In the genomic region with DNA sequence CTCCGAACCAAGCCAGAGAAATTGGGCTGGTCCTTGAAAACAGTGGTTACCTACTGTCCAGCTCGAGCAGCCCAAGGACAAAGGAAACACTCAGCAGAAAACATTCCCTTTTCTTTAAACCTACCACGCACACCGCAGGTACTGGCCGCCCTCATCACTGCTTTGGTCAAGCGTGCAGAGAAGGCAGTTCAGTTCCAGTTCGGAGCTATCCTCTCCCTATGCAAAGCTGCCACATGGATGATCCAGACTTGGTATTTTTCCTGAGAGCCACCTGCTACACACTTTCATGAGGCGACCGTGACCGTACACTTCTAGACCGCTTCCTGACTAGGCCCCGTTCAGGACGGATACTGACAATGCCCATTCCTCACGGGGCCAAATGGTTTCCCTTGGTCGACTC, we compare ENCODE assay signal across 12 cellular contexts. TPM values are rescaled to one million over a fixed set of nuclear protein-coding genes. Genes with fewer than 3 reads are reported as not detected.
A peak's percentile ranks its signal among the peaks of the same experiment; 100 is the strongest.
DNase-seq lines count a peak whose midpoint lies in the region; ATAC-seq, FAIRE-seq and TF ChIP-seq lines count a peak whose summit lies in the region.
"Had no signal": no experiment of that assay in that cellular context is flagged by ENCODE, and none has a peak within 500 bp of the region (broad histone marks: within the 10 kb centered on the region; RNA-seq: fewer than 3 reads in every experiment).

No MANE protein-coding gene starts in this region.

- H3K27ac Mint-ChIP-seq in H9 (peak overlapping the region in 2 of 3 experiments; percentile 37 to 87; a peak in 2 of 7 replicates), progenitor cell of endocrine pancreas (no peak overlapping the region)

- POLR2A ChIA-PET in RWPE1 (lab: Yijun Ruan, JAX; ENCODE audit: low non-redundant PET): no interaction called here
- POLR2A ChIA-PET in K562 (lab: Yijun Ruan, JAX): interaction anchor here (0.7 to 1.3 kb wide), 2 partner anchors 13 to 51 kb away, joined by 3 read pairs; a partner anchor contains a TSS

- TF ChIP-seq RAD21 in K562 (CRISPR knock-in tag; conservative IDR thresholded peaks at IDR 0.05 in 1 of 2, IDR thresholded peaks at IDR 0.05 in 1 of 2): no peak

- H3K9ac ChIP-seq in H9 (ENCODE audit: extremely low read depth, insufficient read length, low read length) (no peak overlapping the region), K562 (ENCODE audit: insufficient read depth in 1 of 2, low read depth in 2 of 2, low read length in 2 of 2) (no peak overlapping the region), neuronal stem cell (ENCODE audit: low read depth, low read length, poor library complexity) (peak overlapping the region; percentile 38)

- peaks cover 42% of the 10 kb centered on the region for H3K36me3 ChIP-seq in K562 (ENCODE audit: control insufficient read depth, insufficient read depth, low read length)
- H3K36me3 ChIP-seq in neuronal stem cell (replicated peaks in 1 of 2; ENCODE audit: control insufficient read depth in 2 of 2, insufficient read depth in 2 of 2, low read length in 2 of 2): peaks cover 35 to 52% of the 10 kb centered on the region in 2 donors

- H2BK120ac ChIP-seq in H9 (ENCODE audit: low read depth, low read length, poor library complexity, severe bottlenecking): no peak overlapping the region
- H2BK120ac ChIP-seq in neuronal stem cell (ENCODE audit: low read depth, low read length): no peak overlapping the region

- H2BK12ac ChIP-seq in H9 (ENCODE audit: insufficient read length, low read depth, low read length): no peak overlapping the region
- no peak overlapping the region for H2BK12ac ChIP-seq in neuronal stem cell (ENCODE audit: low read length)

- H3K9me3 ChIP-seq in H9 (ENCODE audit: control insufficient read depth, low read depth, low read length) (no peaks in the 10 kb centered on the region), K562 (replicated peaks; ENCODE audit: control insufficient read depth, insufficient read depth, low read depth, low read length) (no peaks in the 10 kb centered on the region), neuronal stem cell (replicated peaks in 1 of 2; ENCODE audit: control insufficient read depth in 2 of 2, insufficient read depth in 1 of 2, low read depth in 1 of 2, low read length in 2 of 2) (no peaks in the 10 kb centered on the region)
- H3K9me3 ChIP-seq: A549, Caco-2 had no signal

- H3K4ac ChIP-seq in H9 (ENCODE audit: low read depth, low read length): no peak overlapping the region
- H3K4ac ChIP-seq in neuronal stem cell (ENCODE audit: low read length): no peak overlapping the region

- H2BK15ac ChIP-seq in H9 (ENCODE audit: low read depth, low read length): no peak overlapping the region
- H2BK15ac ChIP-seq in neuronal stem cell (ENCODE audit: low read length): no peak overlapping the region

- H3K4me3 Mint-ChIP-seq in H9 (no peak overlapping the region), progenitor cell of endocrine pancreas (ENCODE audit: low read depth) (no peak overlapping the region)
- H3K4me3 Mint-ChIP-seq: CD14-positive monocyte had no signal

- H3K79me1 ChIP-seq in H9 (ENCODE audit: insufficient read depth, low read depth, low read length, poor library complexity, severe bottlenecking) (no peaks in the 10 kb centered on the region), neuronal stem cell (ENCODE audit: low read depth, low read length) (peaks cover 3% of the 10 kb centered on the region)

- H3K27me3 Mint-ChIP-seq in H9 (ENCODE audit: low read depth) (no peaks in the 10 kb centered on the region), progenitor cell of endocrine pancreas (no peaks in the 10 kb centered on the region)
- H3K27me3 Mint-ChIP-seq: CD8-positive, alpha-beta memory T cell had no signal

- H4K8ac ChIP-seq in H9 (replicated peaks; ENCODE audit: insufficient read length, low read depth, low read length) (no peak overlapping the region), neuronal stem cell (ENCODE audit: low read depth, low read length) (no peak overlapping the region)

- no peak overlapping the region for H4K5ac ChIP-seq in H9 (ENCODE audit: insufficient read length, low read depth, low read length)

- H3K4me1 Mint-ChIP-seq in H9 (peaks cover 17 to 21% of the 10 kb centered on the region in 2 experiments), progenitor cell of endocrine pancreas (ENCODE audit: low read depth) (peaks cover 18% of the 10 kb centered on the region)

- H3K27me3 ChIP-seq in H9 (ENCODE audit: insufficient read depth, low read length): no peaks in the 10 kb centered on the region
- H3K27me3 ChIP-seq in K562 (ENCODE audit: control insufficient read depth in 2 of 2, insufficient read depth in 2 of 2, low read length in 2 of 2): no peaks in the 10 kb centered on the region
- no peaks in the 10 kb centered on the region for H3K27me3 ChIP-seq in neuronal stem cell (ENCODE audit: control insufficient read depth in 3 of 3, insufficient read depth in 3 of 3, low read depth in 1 of 3, low read length in 3 of 3)

- H2BK20ac ChIP-seq in H9 (ENCODE audit: low read depth, low read length, poor library complexity, severe bottlenecking): no peak overlapping the region

- in situ Hi-C loops in K562 (cut with MboI): no loop called here

- no peak for DNase-seq in H9
- DNase-seq in RWPE1 (ENCODE audit: low spot score): no peak
- no peak for DNase-seq in K562 (ENCODE audit: extremely low read depth in 1 of 4, low spot score in 3 of 4)
- DNase-seq in neuronal stem cell (ENCODE audit: low spot score): no peak
- DNase-seq in HK-2 (ENCODE audit: unreplicated experiment): no peak
- no peak for DNase-seq in progenitor cell of endocrine pancreas (ENCODE audit: low spot score, unreplicated experiment)
- DNase-seq: Caco-2; CD8-positive, alpha-beta memory T cell; DND-41; GDM1 had no signal

- H2AK5ac ChIP-seq in H9 (ENCODE audit: insufficient read length, low read length): no peak overlapping the region
- no peak overlapping the region for H2AK5ac ChIP-seq in neuronal stem cell (ENCODE audit: low read depth, low read length)

- H3K23me2 ChIP-seq in H9 (ENCODE audit: insufficient read length, low read depth, low read length, poor library complexity, severe bottlenecking): peaks cover 4% of the 10 kb centered on the region

- H3K9me3 Mint-ChIP-seq in H9: no peaks in the 10 kb centered on the region; a peak in 1 of 5 replicates
- H3K9me3 Mint-ChIP-seq in progenitor cell of endocrine pancreas (ENCODE audit: low read depth): no peaks in the 10 kb centered on the region
- H3K9me3 Mint-ChIP-seq: CD14-positive monocyte; CD8-positive, alpha-beta memory T cell had no signal

- H4K91ac ChIP-seq in H9 (ENCODE audit: insufficient read length, low read depth, low read length) (no peak overlapping the region), neuronal stem cell (ENCODE audit: low read depth, low read length, poor library complexity) (no peak overlapping the region)

- peaks cover 5% of the 10 kb centered on the region; the same call in 1 of the 2 replicates for H3K79me2 ChIP-seq in H9 (ENCODE audit: insufficient read depth, low read length)
- H3K79me2 ChIP-seq in K562 (ENCODE audit: control insufficient read depth, insufficient read depth, low read length): peaks cover 7% of the 10 kb centered on the region

- H3T11ph ChIP-seq in H9 (ENCODE audit: low read length): no peak overlapping the region

- intact Hi-C loops in K562 (cut with micrococcal nuclease): no loop called here

- no peak overlapping the region for H2BK5ac ChIP-seq in H9 (ENCODE audit: insufficient read length, low read length)
- H2BK5ac ChIP-seq in neuronal stem cell (ENCODE audit: low read length): no peak overlapping the region

- ATAC-seq in K562: no peak
- ATAC-seq: A549 had no signal

- no peak for FAIRE-seq in K562 (lab: Jason Lieb, UNC)
- FAIRE-seq: A549 had no signal

- no peaks in the 10 kb centered on the region for H4K20me1 ChIP-seq in H9 (ENCODE audit: control insufficient read depth, insufficient read depth, insufficient read length)
- no peaks in the 10 kb centered on the region for H4K20me1 ChIP-seq in K562 (replicated peaks; ENCODE audit: control insufficient read depth, insufficient read depth, low read length)

- no peak overlapping the region for H3K56ac ChIP-seq in H9 (ENCODE audit: insufficient read length, low read depth, low read length)

- peak; percentile 39; the same call in 1 of the 2 replicates for TF ChIP-seq POLR2A in K562 (conservative IDR thresholded peaks at IDR 0.05)

- TF ChIP-seq EP300 in K562 (IDR thresholded peaks at IDR 0.05; ENCODE audit: low read length): no peak

- no TSS peak for BruUV-seq in K562 (replicated peaks; lab: Mats Ljungman, UMichigan)

- H3K36me3 Mint-ChIP-seq in H9 (ENCODE audit: insufficient read depth in 1 of 3, low read depth in 3 of 3): peaks cover 32 to 44% (median 38%) of the 10 kb centered on the region in 3 experiments
- H3K36me3 Mint-ChIP-seq in progenitor cell of endocrine pancreas (ENCODE audit: insufficient read depth): peaks cover 20% of the 10 kb centered on the region

- H3K4me3 ChIP-seq in K562: no peak overlapping the region
- no peak overlapping the region for H3K4me3 ChIP-seq in neuronal stem cell (ENCODE audit: low read length in 2 of 2)
- H3K4me3 ChIP-seq: A549 had no signal

- H3K9me1 ChIP-seq in K562 (ENCODE audit: control insufficient read depth, insufficient read depth, low read length): no peaks in the 10 kb centered on the region

- H3K18ac ChIP-seq in H9 (ENCODE audit: insufficient read length, low read depth, low read length) (no peak overlapping the region), neuronal stem cell (ENCODE audit: low read length) (no peak overlapping the region)

- H3K27ac ChIP-seq in H9 (ENCODE audit: insufficient read length, low read depth, low read length): no peak overlapping the region
- H3K27ac ChIP-seq in RWPE1: peak overlapping the region; percentile 30
- no peak overlapping the region for H3K27ac ChIP-seq in K562 (ENCODE audit: extremely low read depth, low read depth, low read length)
- peak overlapping the region; percentile 12 for H3K27ac ChIP-seq in neuronal stem cell (replicated peaks; ENCODE audit: low read length)
- H3K27ac ChIP-seq: A549 had no signal

- no peak overlapping the region for H3K23ac ChIP-seq in H9 (ENCODE audit: insufficient read length, low read depth, low read length)
- H3K23ac ChIP-seq in neuronal stem cell (ENCODE audit: low read depth, low read length, poor library complexity): peak overlapping the region; percentile 4

- H3K14ac ChIP-seq in H9 (ENCODE audit: insufficient read depth, low read length): no peak overlapping the region
- H3K14ac ChIP-seq in neuronal stem cell (ENCODE audit: low read length): no peak overlapping the region

- no CpG with 5 or more reads among the region's 15 CpGs for WGBS in H9 (ENCODE audit: extremely low coverage, insufficient read length, low lambda C conversion rate)
- WGBS in K562 (ENCODE audit: insufficient coverage, low coverage, missing lambda C conversion rate): 90% methylated on average over 15 of the region's 15 CpGs
- WGBS in neuronal stem cell (ENCODE audit: extremely low coverage in 2 of 2, insufficient read length in 2 of 2, insufficient replicate concordance in 1 of 2), 2 donors: no CpG with 5 or more reads among the region's 15 CpGs

- CTCF ChIA-PET in RWPE1 (lab: Yijun Ruan, JAX): no interaction called here
- CTCF ChIA-PET in K562 (lab: Yijun Ruan, JAX; ENCODE audit: low intra/inter-chr PET ratio): no interaction called here

- no peak overlapping the region for H3K4me2 ChIP-seq in H9 (ENCODE audit: insufficient read depth, insufficient read length, low read length)
- H3K4me2 ChIP-seq in K562 (ENCODE audit: insufficient read depth, low read length): no peak overlapping the region
- no peak overlapping the region for H3K4me2 ChIP-seq in neuronal stem cell (ENCODE audit: insufficient read depth, low read length, poor library complexity, severe bottlenecking)
- H3K4me2 ChIP-seq: A549 had no signal

- H2AFZ ChIP-seq in H9 (ENCODE audit: low read length) (no peak overlapping the region), K562 (ENCODE audit: low read depth, low read length) (no peak overlapping the region), neuronal stem cell (ENCODE audit: low read length) (no peak overlapping the region)

- H3K4me1 ChIP-seq in H9 (ENCODE audit: insufficient read depth, low read length): no peaks in the 10 kb centered on the region
- peaks cover 19 to 26% of the 10 kb centered on the region in 2 experiments for H3K4me1 ChIP-seq in K562 (replicated peaks in 1 of 2; ENCODE audit: control insufficient read depth in 2 of 2, insufficient read depth in 2 of 2, low read length in 2 of 2)
- peaks cover 6 to 14% of the 10 kb centered on the region in 2 donors for H3K4me1 ChIP-seq in neuronal stem cell (ENCODE audit: control insufficient read depth in 2 of 2, insufficient read depth in 1 of 2, low read depth in 1 of 2, low read length in 2 of 2)
- H3K4me1 ChIP-seq: A549 had no signal

- TF ChIP-seq CTCF in H9 (conservative IDR thresholded peaks at IDR 0.05) (no peak), RWPE1 (conservative IDR thresholded peaks at IDR 0.05; ENCODE audit: low read depth) (no peak), K562 (IDR thresholded peaks at IDR 0.05 in 2 of 3, conservative IDR thresholded peaks at IDR 0.05 in 1 of 3; ENCODE audit: insufficient read depth in 2 of 3, low read depth in 1 of 3, low read length in 3 of 3) (no peak), progenitor cell of endocrine pancreas (IDR thresholded peaks at IDR 0.05; ENCODE audit: unreplicated experiment) (no peak)

RNA-seq across cellular contexts. Expression of a gene that starts 4.3 kb away (rescaled TPM):
- total RNA-seq in H9 (2021) (85.8 and 88.4 TPM in 2 replicates), K562 (2014; rRNA removed) (30.7 and 42.8 TPM in 2 replicates), K562 (2014; rRNA removed; fragmentation: Illumina TruSeq; extraction: Trizol) (62.1 and 77.0 TPM in 2 replicates), K562 (2015; rRNA removed; fragmentation: Illumina TruSeq; extraction: Trizol) (46.0 and 49.0 TPM in 2 replicates), K562 (2021) (83.6 and 91.0 TPM in 2 replicates), progenitor cell of endocrine pancreas (41.1 and 42.7 TPM in 2 replicates)
- 22.3 and 26.2 TPM in 2 replicates for total RNA-seq in K562 (2011; cell fraction: chromatin; rRNA removed; ENCODE audit: low replicate concordance)
- total RNA-seq in K562 (2011; cell fraction: nucleolus; rRNA removed): 9.7 and 10.7 TPM in 2 replicates
- 17.3 and 28.2 TPM in 2 replicates for total RNA-seq in K562 (2011; cell fraction: nucleoplasm; rRNA removed)
- polyA plus RNA-seq in K562 (2011; rRNA removed) (37.5 and 67.8 TPM in 2 replicates), K562 (2014; fragmentation: Illumina TruSeq; extraction: Trizol) (96.3 and 108 TPM in 2 replicates), K562 (2014; fragmentation: Nextera tagmentation; extraction: Ambion mirVana) (10 to 100 TPM; 47.6 to 49.2 TPM), K562 (2014; rRNA removed) (44.5 and 51.4 TPM in 2 replicates)
- 33.3 and 48.1 TPM in 2 replicates for polyA plus RNA-seq in K562 (2011; cell fraction: cytosol; rRNA removed)
- 17.3 and 18.2 TPM in 2 replicates for polyA plus RNA-seq in K562 (2011; cell fraction: nucleus; rRNA removed)
- polyA plus RNA-seq in K562 (2012): 58.4 and 78.9 TPM in 2 replicates
- 31.8 and 55.4 TPM in 2 replicates for polyA minus RNA-seq in K562 (2011; rRNA and poly(A)+ RNA removed)
- 21.8 and 29.9 TPM in 2 replicates for polyA minus RNA-seq in K562 (2011; cell fraction: cytosol; rRNA and poly(A)+ RNA removed)
- 4.0 and 5.6 TPM in 2 replicates for polyA minus RNA-seq in K562 (2011; cell fraction: nucleus; rRNA and poly(A)+ RNA removed)
- polyA plus RNA-seq in neuronal stem cell (2013, experiment 1 of 2): 33.1 TPM
- polyA plus RNA-seq in neuronal stem cell (2013, experiment 2 of 2): 33.8 TPM

RNA-seq across cellular contexts. Expression of a gene that starts 23.5 kb away (rescaled TPM):
- total RNA-seq in H9 (2021): 20.0 and 20.3 TPM in 2 replicates
- 23.9 and 25.5 TPM in 2 replicates for total RNA-seq in K562 (2011; cell fraction: chromatin; rRNA removed; ENCODE audit: low replicate concordance)
- 13.4 and 14.2 TPM in 2 replicates for total RNA-seq in K562 (2011; cell fraction: nucleolus; rRNA removed)
- 14.6 and 16.1 TPM in 2 replicates for total RNA-seq in K562 (2011; cell fraction: nucleoplasm; rRNA removed)
- total RNA-seq in K562 (2014; rRNA removed): 6.5 and 7.3 TPM in 2 replicates
- total RNA-seq in K562 (2014; rRNA removed; fragmentation: Illumina TruSeq; extraction: Trizol): 13.8 and 14.3 TPM in 2 replicates
- 11.2 and 11.5 TPM in 2 replicates for total RNA-seq in K562 (2015; rRNA removed; fragmentation: Illumina TruSeq; extraction: Trizol)
- 12.6 and 13.4 TPM in 2 replicates for total RNA-seq in K562 (2021)
- 7.7 and 9.1 TPM in 2 replicates for polyA plus RNA-seq in K562 (2011; rRNA removed)
- polyA plus RNA-seq in K562 (2011; cell fraction: cytosol; rRNA removed): 6.2 and 9.0 TPM in 2 replicates
- 16.3 and 17.8 TPM in 2 replicates for polyA plus RNA-seq in K562 (2011; cell fraction: nucleus; rRNA removed)
- polyA plus RNA-seq in K562 (2012): 9.5 and 9.9 TPM in 2 replicates
- 15.3 and 15.5 TPM in 2 replicates for polyA plus RNA-seq in K562 (2014; fragmentation: Illumina TruSeq; extraction: Trizol)
- 1 to 10 TPM; 3.7 to 4.7 TPM for polyA plus RNA-seq in K562 (2014; fragmentation: Nextera tagmentation; extraction: Ambion mirVana)
- polyA plus RNA-seq in K562 (2014; rRNA removed): 7.7 and 8.6 TPM in 2 replicates
- 11.9 and 14.3 TPM in 2 replicates for polyA minus RNA-seq in K562 (2011; rRNA and poly(A)+ RNA removed)
- 5.4 and 7.9 TPM in 2 replicates for polyA minus RNA-seq in K562 (2011; cell fraction: cytosol; rRNA and poly(A)+ RNA removed)
- polyA minus RNA-seq in K562 (2011; cell fraction: nucleus; rRNA and poly(A)+ RNA removed): 7.1 and 10.7 TPM in 2 replicates
- polyA plus RNA-seq in neuronal stem cell (2013, experiment 1 of 2): 11.8 TPM
- 12.0 TPM for polyA plus RNA-seq in neuronal stem cell (2013, experiment 2 of 2)
- 23.1 and 24.0 TPM in 2 replicates for total RNA-seq in progenitor cell of endocrine pancreas

RNA-seq across cellular contexts. Expression of a gene that starts 51.3 kb away (rescaled TPM):
- 82.4 and 86.0 TPM in 2 replicates for total RNA-seq in H9 (2021)
- total RNA-seq in K562 (2011; cell fraction: chromatin; rRNA removed; ENCODE audit: low replicate concordance): 62.3 and 147 TPM in 2 replicates
- 25.3 and 36.8 TPM in 2 replicates for total RNA-seq in K562 (2011; cell fraction: nucleolus; rRNA removed)
- 76.0 and 124 TPM in 2 replicates for total RNA-seq in K562 (2011; cell fraction: nucleoplasm; rRNA removed)
- total RNA-seq in K562 (2014; rRNA removed): 24.2 and 29.2 TPM in 2 replicates
- total RNA-seq in K562 (2014; rRNA removed; fragmentation: Illumina TruSeq; extraction: Trizol): 39.5 and 46.3 TPM in 2 replicates
- total RNA-seq in K562 (2015; rRNA removed; fragmentation: Illumina TruSeq; extraction: Trizol): 34.3 and 36.9 TPM in 2 replicates
- total RNA-seq in K562 (2021): 57.4 and 57.8 TPM in 2 replicates
- 53.6 and 56.8 TPM in 2 replicates for polyA plus RNA-seq in K562 (2011; rRNA removed)
- polyA plus RNA-seq in K562 (2011; cell fraction: cytosol; rRNA removed): 10.0 and 21.9 TPM in 2 replicates
- polyA plus RNA-seq in K562 (2011; cell fraction: nucleus; rRNA removed): 34.4 and 43.5 TPM in 2 replicates
- polyA plus RNA-seq in K562 (2012): 22.1 and 23.0 TPM in 2 replicates
- 31.1 and 36.2 TPM in 2 replicates for polyA plus RNA-seq in K562 (2014; fragmentation: Illumina TruSeq; extraction: Trizol)
- polyA plus RNA-seq in K562 (2014; fragmentation: Nextera tagmentation; extraction: Ambion mirVana): 10 to 100 TPM; 38.4 to 43.5 TPM
- polyA plus RNA-seq in K562 (2014; rRNA removed): 25.0 and 26.7 TPM in 2 replicates
- 107 and 120 TPM in 2 replicates for polyA minus RNA-seq in K562 (2011; rRNA and poly(A)+ RNA removed)
- polyA minus RNA-seq in K562 (2011; cell fraction: cytosol; rRNA and poly(A)+ RNA removed): 27.3 and 32.9 TPM in 2 replicates
- polyA minus RNA-seq in K562 (2011; cell fraction: nucleus; rRNA and poly(A)+ RNA removed): 45.1 and 81.6 TPM in 2 replicates
- polyA plus RNA-seq in neuronal stem cell (2013, experiment 1 of 2): 19.5 TPM
- polyA plus RNA-seq in neuronal stem cell (2013, experiment 2 of 2): 21.0 TPM
- total RNA-seq in progenitor cell of endocrine pancreas: 69.0 and 74.2 TPM in 2 replicates

Comparison
In these comparisons a context has a peak if more than half of its experiments do, and no peak if none do; other contexts are left out.
1. H3K27ac ChIP-seq: peak in RWPE1 (single experiment) and neuronal stem cell (single experiment); none in H9 (single experiment) and K562 (single experiment).